In genomic region chr4:139734875-139735380, GRCh38 we compare ENCODE assay signal across 8 cellular contexts.
A peak's percentile ranks its signal among the peaks of the same experiment; 100 is the strongest.
DNase-seq lines count a peak whose midpoint lies in the region; ATAC-seq, FAIRE-seq and TF ChIP-seq lines count a peak whose summit lies in the region.

No MANE protein-coding gene starts in this region.

- TF ChIP-seq POLR2A in NB4 (IDR thresholded peaks at IDR 0.05; ENCODE audit: extremely low read depth, insufficient read length): no peak
- TF ChIP-seq POLR2A in tibial nerve (IDR thresholded peaks at IDR 0.05): peak in 1 of 2 donors; percentile 40

- TF ChIP-seq EP300 in tibial nerve (IDR thresholded peaks at IDR 0.05): peak in 1 of 2 donors; percentile 82

- no peak overlapping the region for H3K27ac Mint-ChIP-seq in CD8-positive, alpha-beta memory T cell

- no peaks in the 10 kb centered on the region for H3K9me3 ChIP-seq in CD8-positive, alpha-beta memory T cell (ENCODE audit: low read length)
- H3K9me3 ChIP-seq in heart right ventricle: no peaks in the 10 kb centered on the region
- H3K9me3 ChIP-seq in pancreas: no peaks in the 10 kb centered on the region
- no peaks in the 10 kb centered on the region for H3K9me3 ChIP-seq in tibial nerve

- peaks cover 0 to 15% (median 5%) of the 10 kb centered on the region in 3 donors for H3K4me1 Mint-ChIP-seq in CD8-positive, alpha-beta memory T cell

- no peaks in the 10 kb centered on the region for H3K36me3 Mint-ChIP-seq in CD8-positive, alpha-beta memory T cell

- no peaks in the 10 kb centered on the region for H3K4me1 ChIP-seq in CD8-positive, alpha-beta memory T cell (ENCODE audit: insufficient read depth, low read length)
- H3K4me1 ChIP-seq in heart right ventricle (peaks cover 11 to 62% (median 50%) of the 10 kb centered on the region in 9 donors), pancreas (peaks cover 15 to 22% (median 18%) of the 10 kb centered on the region in 3 donors), tibial nerve (peaks cover 0 to 42% (median 15%) of the 10 kb centered on the region in 4 donors)

- ATAC-seq in GM21619 (IDR thresholded peaks at IDR 0.05; ENCODE audit: unreplicated experiment): peak; percentile 58
- ATAC-seq in heart right ventricle: peak; percentile 94 to 97 (median 94)
- peak; percentile 92 to 96 (median 95) for ATAC-seq in pancreas

- DNase-seq in CD8-positive, alpha-beta memory T cell: peak in 2 of 5 donors; percentile 17 to 33
- peak; percentile 77 for DNase-seq in NB4 (ENCODE audit: low read depth)
- DNase-seq in SKM-1 treated with dmso at 0.1 percent for 144 hours (lab: John Stamatoyannopoulos, UW; ENCODE audit: unreplicated experiment): peak; percentile 37
- peak; percentile 72 for DNase-seq in amniotic stem cell (lab: John Stamatoyannopoulos, UW)
- DNase-seq in heart right ventricle: peak; percentile 90 to 91
- peak; percentile 87 to 95 (median 92) for DNase-seq in pancreas
- peak; percentile 71 to 74 for DNase-seq in tibial nerve (ENCODE audit: low spot score in 2 of 2)

- no peak for FAIRE-seq in pancreas (lab: Jason Lieb, UNC)

- H3K4me3 Mint-ChIP-seq in CD8-positive, alpha-beta memory T cell: peak overlapping the region in 6 of 7 donors; percentile 41 to 69 (median 62)

- POLR2A ChIA-PET in CD8-positive, alpha-beta memory T cell (lab: Charles Lee): no interaction called here

- WGBS in heart right ventricle, 2 donors: 0% methylated on average over 40 to 42 of the region's 42 CpGs
- 0% methylated on average over 42 of the region's 42 CpGs for WGBS in pancreas, 2 donors
- 0 to 1% methylated on average over 13 to 23 of the region's 42 CpGs for WGBS in tibial nerve, 2 donors

- no peaks in the 10 kb centered on the region for H3K9me3 Mint-ChIP-seq in CD8-positive, alpha-beta memory T cell

- peak; percentile 37 for TF ChIP-seq CTCF in NB4 (IDR thresholded peaks at IDR 0.05; ENCODE audit: low read depth, low read length)
- TF ChIP-seq CTCF in heart right ventricle (IDR thresholded peaks at IDR 0.05): peak; percentile 81 to 98 (median 92)
- peak; percentile 43 to 71 (median 68) for TF ChIP-seq CTCF in pancreas (IDR thresholded peaks at IDR 0.05)
- peak; percentile 64 to 96 (median 93) for TF ChIP-seq CTCF in tibial nerve (IDR thresholded peaks at IDR 0.05)

- CTCF ChIA-PET in CD8-positive, alpha-beta memory T cell (lab: Charles Lee): interaction anchor here (1.0 kb wide), 1 partner anchor 277 kb away, joined by 3 read pairs; no protein-coding TSS in a partner anchor

- peaks cover 20 to 63% of the 10 kb centered on the region in 2 donors for H3K27me3 Mint-ChIP-seq in CD8-positive, alpha-beta memory T cell

- H3K36me3 ChIP-seq in CD8-positive, alpha-beta memory T cell (ENCODE audit: insufficient read depth, low read length): no peaks in the 10 kb centered on the region
- H3K36me3 ChIP-seq in heart right ventricle (peaks cover 0 to 9% (median 0%) of the 10 kb centered on the region in 9 donors), pancreas (no peaks in the 10 kb centered on the region), tibial nerve (no peaks in the 10 kb centered on the region)

- H3K27ac ChIP-seq in CD8-positive, alpha-beta memory T cell (ENCODE audit: low read depth, low read length): no peak overlapping the region
- H3K27ac ChIP-seq in heart right ventricle: peak overlapping the region; percentile 78 to 93 (median 86)
- H3K27ac ChIP-seq in pancreas: peak overlapping the region; percentile 20 to 80 (median 66)
- H3K27ac ChIP-seq in tibial nerve: peak overlapping the region; percentile 76 to 97 (median 84)

- peaks cover 15% of the 10 kb centered on the region for H3K27me3 ChIP-seq in CD8-positive, alpha-beta memory T cell (ENCODE audit: insufficient read depth, low read length, poor library complexity, severe bottlenecking)
- H3K27me3 ChIP-seq in heart right ventricle (no peaks in the 10 kb centered on the region), pancreas (no peaks in the 10 kb centered on the region), tibial nerve (no peaks in the 10 kb centered on the region)

- intact Hi-C loops in heart right ventricle (cut with DNase I) (loop anchor here (1.0 to 10.0 kb wide), 22 partner anchors 73 to 592 kb away; partner anchors contain the start of gene MAML3 (in 4 of the 10)), pancreas (cut with DNase I) (loop anchor here in 1 of 3 donors (10.0 kb wide), 1 partner anchor 520 kb away; no protein-coding TSS in a partner anchor)

- peak overlapping the region; percentile 34 for H3K4me3 ChIP-seq in CD8-positive, alpha-beta memory T cell (ENCODE audit: low read length)
- H3K4me3 ChIP-seq in NB4 (ENCODE audit: low read depth, low read length) (peak overlapping the region; percentile 36), heart right ventricle (peak overlapping the region; percentile 34 to 66 (median 59)), pancreas (peak overlapping the region; percentile 9 to 52 (median 18)), tibial nerve (peak overlapping the region; percentile 40 to 74 (median 52))

Comparison
In these comparisons a context has a peak if more than half of its experiments do, and no peak if none do; other contexts are left out.
1. CTCF ChIP-seq: peak in every context shown above with its lines; median percentile 93 in tibial nerve; 92 in heart right ventricle; 68 in pancreas; 37 in NB4.